In genomic region chr5:159003045-159004030, GRCh38 we compare ENCODE assay signal across 11 cellular contexts.
DNase-seq lines count a peak whose midpoint lies in the region; ATAC-seq and TF ChIP-seq lines count a peak whose summit lies in the region.
"Had no signal": no experiment of that assay in that cellular context is flagged by ENCODE, and none has a peak within 500 bp of the region (broad histone marks: within the 10 kb centered on the region; RNA-seq: fewer than 3 reads in every experiment).

No MANE protein-coding gene starts in this region.

- CTCF ChIA-PET in Panc1 (lab: Charles Lee) = no interaction called here

- in situ Hi-C loops in Panc1 (cut with HindIII; ENCODE audit: low pct_unique_long_range_greater_than_20kb, low sequenced_read_pairs) = no loop called here

- H3K27me3 Mint-ChIP-seq in activated T-helper 1 cell treated with anti-CD3 and anti-CD28 coated beads, Interleukin-12 subunit alpha, Interleukin-12 subunit beta, Interleukin-2, Interleukin-4 antibody, amounts not matched to agents 30 ng/mL and 10 ng/mL and 1 ng/mL, durations not matched to agents 14 hours and 24 hours and 36 hours (ENCODE audit: insufficient read depth) = peaks cover 10% of the 10 kb centered on the region

- no TSS peak for BruUV-seq in Panc1 (replicated peaks; lab: Mats Ljungman, UMichigan)

- intact Hi-C loops in heart right ventricle (cut with DNase I) = loop anchor here in 1 of 10 donors (10.0 kb wide), 1 partner anchor 91 kb away; the partner anchor contains the start of gene EBF1
- intact Hi-C loops in Right ventricle myocardium inferior (cut with DNase I) = no loop called here
- intact Hi-C loops in Panc1 (cut with micrococcal nuclease; ENCODE audit: unreplicated experiment) = no loop called here
- intact Hi-C loops in activated T-helper 1 cell treated with anti-CD3 and anti-CD28 coated beads, Interleukin-12 subunit alpha, Interleukin-12 subunit beta, Interleukin-2, Interleukin-4 antibody, amounts not matched to agents 30 ng/mL and 10 ng/mL and 1 ng/mL, durations not matched to agents 14 hours and 24 hours and 36 hours (cut with micrococcal nuclease) = no loop called here

- H3K9me3 Mint-ChIP-seq in activated T-helper 1 cell treated with anti-CD3 and anti-CD28 coated beads, Interleukin-12 subunit alpha, Interleukin-12 subunit beta, Interleukin-2, Interleukin-4 antibody, amounts not matched to agents 30 ng/mL and 10 ng/mL and 1 ng/mL, durations not matched to agents 14 hours and 24 hours and 36 hours = no peaks in the 10 kb centered on the region
- H3K9me3 Mint-ChIP-seq: activated naive CD4-positive, alpha-beta T cell treated with anti-CD3 and anti-CD28 coated beads, Interleukin-2, amount 10 ng/mL, durations not matched to agents 7 days and 5 days had no signal

- H3K27ac ChIP-seq in heart right ventricle = peak overlapping the region in 7 of 10 donors; percentile 34 to 91 (median 52)
- H3K27ac ChIP-seq in Panc1 (ENCODE audit: low read length) = no peak overlapping the region

- H3K4me1 ChIP-seq in heart right ventricle = peaks cover 6 to 92% (median 46%) of the 10 kb centered on the region in 9 donors
- H3K4me1 ChIP-seq in Panc1 (ENCODE audit: control insufficient read depth, insufficient read depth, low read length) = no peaks in the 10 kb centered on the region

- no peaks in the 10 kb centered on the region for H3K4me1 Mint-ChIP-seq in activated T-helper 1 cell treated with anti-CD3 and anti-CD28 coated beads, Interleukin-12 subunit alpha, Interleukin-12 subunit beta, Interleukin-2, Interleukin-4 antibody, amounts not matched to agents 30 ng/mL and 10 ng/mL and 1 ng/mL, durations not matched to agents 14 hours and 24 hours and 36 hours (ENCODE audit: low read depth)

- H3K36me3 ChIP-seq in heart right ventricle (no peaks in the 10 kb centered on the region), Panc1 (ENCODE audit: control insufficient read depth, insufficient read depth, low read length) (no peaks in the 10 kb centered on the region)

- ATAC-seq in heart right ventricle (peak in 7 of 8 donors; percentile 35 to 68 (median 60)), Right ventricle myocardium inferior (no peak), Panc1 (no peak), HG03139 (IDR thresholded peaks at IDR 0.05; ENCODE audit: unreplicated experiment) (no peak), HG02610 (IDR thresholded peaks at IDR 0.05; ENCODE audit: unreplicated experiment) (no peak)
- ATAC-seq in activated CD4-positive, CD25-positive, alpha-beta regulatory T cell treated with anti-CD3 and anti-CD28 coated beads, Interleukin-2, amount 50 U/mL, for 24 hours = no peak

- H3K4me3 ChIP-seq in heart right ventricle = peak overlapping the region in 1 of 10 donors; percentile 6
- H3K4me3 ChIP-seq in Panc1 (ENCODE audit: low read depth in 2 of 2, low read length in 2 of 2) = no peak overlapping the region
- no peak overlapping the region for H3K4me3 ChIP-seq in fibroblast of the aortic adventitia (ENCODE audit: low read depth, low read length)

- no peak for DNase-seq in heart right ventricle
- no peak for DNase-seq in Right ventricle myocardium inferior (ENCODE audit: missing footprints)
- DNase-seq in Panc1 (ENCODE audit: low read depth, low spot score) = peak; percentile 47
- peak; percentile 73 for DNase-seq in fibroblast of the aortic adventitia (ENCODE audit: low read depth)
- no peak for DNase-seq in activated T-helper 1 cell treated with anti-CD3 and anti-CD28 coated beads, Interleukin-12 subunit alpha, Interleukin-12 subunit beta, Interleukin-2, Interleukin-4 antibody, amounts not matched to agents 30 ng/mL and 10 ng/mL and 1 ng/mL, durations not matched to agents 14 hours and 24 hours and 36 hours (ENCODE audit: low spot score)
- DNase-seq: activated naive CD4-positive, alpha-beta T cell treated with anti-CD3 and anti-CD28 coated beads, Interleukin-2, amount 10 ng/mL, durations not matched to agents 7 days and 5 days; T1000; trophoblast cell had no signal

- no peak for TF ChIP-seq CTCF in heart right ventricle (IDR thresholded peaks at IDR 0.05)
- TF ChIP-seq CTCF in Panc1 (IDR thresholded peaks at IDR 0.05) = no peak
- TF ChIP-seq CTCF in fibroblast of the aortic adventitia (IDR thresholded peaks at IDR 0.05; ENCODE audit: insufficient read depth, low read length) = no peak

- POLR2A ChIA-PET in Panc1 (lab: Charles Lee) = interaction anchor here (0.6 kb wide), 1 partner anchor 173 kb away, joined by 3 read pairs; no protein-coding TSS in a partner anchor

- H3K9me3 ChIP-seq in heart right ventricle = no peaks in the 10 kb centered on the region
- H3K9me3 ChIP-seq in Panc1 (ENCODE audit: control insufficient read depth, insufficient read depth, low read depth, low read length) = no peaks in the 10 kb centered on the region

- H3K27ac Mint-ChIP-seq in activated T-helper 1 cell treated with anti-CD3 and anti-CD28 coated beads, Interleukin-12 subunit alpha, Interleukin-12 subunit beta, Interleukin-2, Interleukin-4 antibody, amounts not matched to agents 30 ng/mL and 10 ng/mL and 1 ng/mL, durations not matched to agents 14 hours and 24 hours and 36 hours = no peak overlapping the region
- H3K27ac Mint-ChIP-seq: activated naive CD4-positive, alpha-beta T cell treated with anti-CD3 and anti-CD28 coated beads, Interleukin-2, amount 10 ng/mL, durations not matched to agents 7 days and 5 days had no signal

- WGBS in heart right ventricle, 2 donors = 51% methylated on average over 4 of the region's 4 CpGs

- H3K4me3 Mint-ChIP-seq in activated T-helper 1 cell treated with anti-CD3 and anti-CD28 coated beads, Interleukin-12 subunit alpha, Interleukin-12 subunit beta, Interleukin-2, Interleukin-4 antibody, amounts not matched to agents 30 ng/mL and 10 ng/mL and 1 ng/mL, durations not matched to agents 14 hours and 24 hours and 36 hours = no peak overlapping the region
- H3K4me3 Mint-ChIP-seq: activated naive CD4-positive, alpha-beta T cell treated with anti-CD3 and anti-CD28 coated beads, Interleukin-2, amount 10 ng/mL, durations not matched to agents 7 days and 5 days had no signal

- H3K36me3 Mint-ChIP-seq in activated T-helper 1 cell treated with anti-CD3 and anti-CD28 coated beads, Interleukin-12 subunit alpha, Interleukin-12 subunit beta, Interleukin-2, Interleukin-4 antibody, amounts not matched to agents 30 ng/mL and 10 ng/mL and 1 ng/mL, durations not matched to agents 14 hours and 24 hours and 36 hours (ENCODE audit: low read depth) = no peaks in the 10 kb centered on the region
- H3K36me3 Mint-ChIP-seq: activated naive CD4-positive, alpha-beta T cell treated with anti-CD3 and anti-CD28 coated beads, Interleukin-2, amount 10 ng/mL, durations not matched to agents 7 days and 5 days had no signal

- no peaks in the 10 kb centered on the region for H3K27me3 ChIP-seq in heart right ventricle
- peaks cover 5% of the 10 kb centered on the region; the same call in 1 of the 2 replicates for H3K27me3 ChIP-seq in Panc1 (ENCODE audit: control insufficient read depth, insufficient read depth, low read length)

Comparison
In these comparisons a context has a peak if more than half of its experiments do, and no peak if none do; other contexts are left out.
1. ATAC-seq: peak in heart right ventricle (7 of 8); none in Right ventricle myocardium inferior (single experiment), Panc1 (single experiment), activated CD4-positive, CD25-positive, alpha-beta regulatory T cell treated with anti-CD3 and anti-CD28 coated beads, Interleukin-2, amount 50 U/mL, for 24 hours (0 of 2), HG03139 (single experiment) and HG02610 (single experiment).
2. DNase-seq: peak in Panc1 (single experiment) and fibroblast of the aortic adventitia (single experiment); none in heart right ventricle (0 of 2), Right ventricle myocardium inferior (single experiment) and activated T-helper 1 cell treated with anti-CD3 and anti-CD28 coated beads, Interleukin-12 subunit alpha, Interleukin-12 subunit beta, Interleukin-2, Interleukin-4 antibody, amounts not matched to agents 30 ng/mL and 10 ng/mL and 1 ng/mL, durations not matched to agents 14 hours and 24 hours and 36 hours (single experiment).